Comparison of ENCODE assay signal across 1 cellular context in genomic region chr14:63952053-63952932, GRCh38.
TF ChIP-seq lines count a peak whose summit lies in the region.

No MANE protein-coding gene starts in this region.

TF ChIP-seq in H1, 55 proteins besides CTCF, POLR2A, EP300 and RAD21 (continued from another document):
- TF ChIP-seq CHD7 (IDR thresholded peaks at IDR 0.05; ENCODE audit: insufficient replicate concordance, low read length) (no peak), E2F6 (IDR thresholded peaks at IDR 0.05) (no peak), HDAC2 (IDR thresholded peaks at IDR 0.05; ENCODE audit: borderline replicate concordance in 1 of 2, low read depth in 2 of 2, low read length in 2 of 2) (no peak), NRF1 (IDR thresholded peaks at IDR 0.05; ENCODE audit: low read depth, low read length) (no peak), RFX5 (IDR thresholded peaks at IDR 0.05; ENCODE audit: borderline replicate concordance, low read depth, low read length) (no peak), SIRT6 (IDR thresholded peaks at IDR 0.05; ENCODE audit: low read length) (no peak), EZH2 (IDR thresholded peaks at IDR 0.05; ENCODE audit: low read depth, low read length, severe bottlenecking) (no peak), SRF (IDR thresholded peaks at IDR 0.05; ENCODE audit: low read depth, low read length) (no peak), BCL11A (IDR thresholded peaks at IDR 0.05; ENCODE audit: low read depth in 2 of 2, low read length in 2 of 2) (no peak), KDM1A (IDR thresholded peaks at IDR 0.05; ENCODE audit: borderline replicate concordance, low read length) (no peak), MAX (IDR thresholded peaks at IDR 0.05) (no peak), YY1 (IDR thresholded peaks at IDR 0.05; ENCODE audit: low read depth, low read length) (no peak), CBX8 (IDR thresholded peaks at IDR 0.05; ENCODE audit: borderline replicate concordance, low read depth, low read length) (no peak), SP1 (IDR thresholded peaks at IDR 0.05; ENCODE audit: low read depth, low read length) (no peak)
